Comparison of ENCODE assay signal across 8 cellular contexts in the genomic region with DNA sequence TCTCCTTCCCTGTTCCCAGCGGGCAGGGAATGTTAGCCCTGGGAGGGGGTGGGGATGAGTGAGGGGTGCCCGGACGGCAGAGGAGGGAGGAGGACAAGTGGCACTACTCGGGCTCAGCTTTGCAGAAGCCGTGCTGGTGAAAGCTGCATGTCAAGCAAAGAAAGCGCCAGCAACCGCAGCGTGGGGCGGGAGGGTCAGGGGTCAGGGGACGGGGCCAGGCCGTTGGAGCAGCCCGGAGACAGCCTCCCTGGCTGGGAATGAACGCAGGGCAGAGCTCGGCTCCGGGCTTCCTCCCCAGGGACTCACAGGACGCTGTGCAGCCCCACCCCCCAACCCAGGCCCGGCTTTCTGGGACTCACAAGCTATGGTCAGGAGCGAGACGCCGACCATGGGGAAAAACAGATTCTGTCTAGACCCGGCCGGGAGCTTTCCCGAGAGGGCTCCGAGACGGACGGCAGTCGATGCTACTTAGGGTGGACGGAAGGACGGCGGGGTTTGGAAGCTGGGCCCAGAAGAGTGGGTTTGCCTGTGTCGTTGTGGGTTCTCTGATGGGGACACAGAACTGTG.
DNase-seq lines count a peak whose midpoint lies in the region; ATAC-seq and TF ChIP-seq lines count a peak whose summit lies in the region.

No MANE protein-coding gene starts in this region.

- H3K79me2 ChIP-seq in HCT116 (ENCODE audit: insufficient read depth, low read length): no peaks in the 10 kb centered on the region

- RAD21 ChIA-PET in HCT116 (lab: Charles Lee; ENCODE audit: low non-redundant PET in 1 of 2, low total read pairs in 2 of 2, uncharacterized antibody in 2 of 2, unreplicated experiment in 2 of 2): no interaction called here

- CTCF ChIA-PET in HCT116 (lab: Charles Lee): interaction anchor here (1.0 kb wide), 1 partner anchor 111 kb away, joined by 4 read pairs; no protein-coding TSS in a partner anchor

- H3K27me3 ChIP-seq in HCT116 (ENCODE audit: insufficient read depth, low read length) (no peaks in the 10 kb centered on the region), brain microvascular endothelial cell (replicated peaks) (no peaks in the 10 kb centered on the region), layer of hippocampus (ENCODE audit: control insufficient read depth, insufficient read depth, low read length) (no peaks in the 10 kb centered on the region), skeletal muscle tissue (ENCODE audit: control insufficient read depth in 3 of 3, insufficient read depth in 3 of 3, low read length in 3 of 3) (no peaks in the 10 kb centered on the region)

- peak overlapping the region; percentile 66; the same call in 1 of the 2 replicates for H3K27ac ChIP-seq in HCT116 (ENCODE audit: low read depth, low read length)
- H3K27ac ChIP-seq in brain microvascular endothelial cell: no peak overlapping the region
- H3K27ac ChIP-seq in layer of hippocampus (ENCODE audit: low read depth, low read length): peak overlapping the region; percentile 42
- peak overlapping the region; percentile 73 for H3K27ac ChIP-seq in skeletal muscle tissue (ENCODE audit: low read depth, low read length)

- no peaks in the 10 kb centered on the region for H3K9me3 ChIP-seq in HCT116 (ENCODE audit: control insufficient read depth in 1 of 2, insufficient read depth in 1 of 2, low read depth in 1 of 2, low read length in 2 of 2)
- no peaks in the 10 kb centered on the region for H3K9me3 ChIP-seq in skeletal muscle tissue (ENCODE audit: control insufficient read depth in 3 of 3, low read length in 3 of 3)

- TF ChIP-seq RAD21 in HCT116 (IDR thresholded peaks at IDR 0.05; ENCODE audit: low read depth): no peak

- POLR2A ChIA-PET in HCT116 (lab: Charles Lee): interaction anchor here (0.9 to 1.1 kb wide), 2 partner anchors 12 to 173 kb away, joined by 3 read pairs; no protein-coding TSS in a partner anchor

- no TSS peak for BruUV-seq in HCT116 (replicated peaks; lab: Mats Ljungman, UMichigan)

- TF ChIP-seq CTCF in HCT116 (IDR thresholded peaks at IDR 0.05 in 2 of 3, conservative IDR thresholded peaks at IDR 0.05 in 1 of 3; ENCODE audit: borderline replicate concordance in 1 of 3, insufficient read depth in 1 of 3, low read depth in 2 of 3, low read length in 2 of 3): no peak
- no peak for TF ChIP-seq CTCF in brain microvascular endothelial cell (IDR thresholded peaks at IDR 0.05; ENCODE audit: low read depth, low read length, missing control alignments)

- DNase-seq in HCT116 (ENCODE audit: low read depth, low spot score): no peak
- DNase-seq in brain microvascular endothelial cell: no peak
- no peak for DNase-seq in putamen (ENCODE audit: low spot score)

- intact Hi-C loops in HCT116 (cut with micrococcal nuclease): no loop called here

- H3K9ac ChIP-seq in HCT116 (ENCODE audit: low read length): peak overlapping the region; percentile 71
- peak overlapping the region; percentile 73 to 87 (median 86) for H3K9ac ChIP-seq in skeletal muscle tissue (ENCODE audit: low read depth in 1 of 3, low read length in 3 of 3)

- no peak for TF ChIP-seq POLR2A in HCT116 (IDR thresholded peaks at IDR 0.05; ENCODE audit: borderline replicate concordance, extremely low read depth, insufficient read depth, insufficient read length)

- peak overlapping the region; percentile 93 for H2AFZ ChIP-seq in HCT116 (ENCODE audit: low read depth, low read length, poor library complexity, severe bottlenecking)

- in situ Hi-C loops in brain microvascular endothelial cell (cut with HindIII; ENCODE audit: low pct_ligation_motif_present, low sequenced_read_pairs): no loop called here

- ATAC-seq in HCT116 (peak; percentile 10; the same call in 1 of the 2 replicates), HG03175 (IDR thresholded peaks at IDR 0.05; ENCODE audit: unreplicated experiment) (no peak), HG03432 (IDR thresholded peaks at IDR 0.05; ENCODE audit: unreplicated experiment) (no peak), GM18517 (IDR thresholded peaks at IDR 0.05; ENCODE audit: unreplicated experiment) (no peak)

- no peaks in the 10 kb centered on the region for H3K36me3 ChIP-seq in HCT116 (ENCODE audit: control insufficient read depth in 1 of 2, insufficient read depth in 2 of 2, low read length in 2 of 2)
- no peaks in the 10 kb centered on the region for H3K36me3 ChIP-seq in brain microvascular endothelial cell (replicated peaks)
- H3K36me3 ChIP-seq in skeletal muscle tissue (ENCODE audit: control insufficient read depth in 3 of 3, insufficient read depth in 3 of 3, low read length in 3 of 3): peaks cover under 1 to 3% (median 2%) of the 10 kb centered on the region in 3 donors

- H3K9me2 ChIP-seq in HCT116 (ENCODE audit: insufficient read depth): no peaks in the 10 kb centered on the region

- H3K4me2 ChIP-seq in HCT116 (ENCODE audit: low read length): peak overlapping the region; percentile 96

- no peaks in the 10 kb centered on the region for H4K20me1 ChIP-seq in HCT116 (ENCODE audit: insufficient read depth)

- peaks cover 0 to 17% of the 10 kb centered on the region in 2 experiments; a peak in 1 of 4 replicates for H3K4me1 ChIP-seq in HCT116 (ENCODE audit: control insufficient read depth in 1 of 2, insufficient read depth in 2 of 2, low read length in 2 of 2)
- H3K4me1 ChIP-seq in skeletal muscle tissue (ENCODE audit: control insufficient read depth in 3 of 3, insufficient read depth in 3 of 3, low read length in 3 of 3): peaks cover 4 to 19% (median 14%) of the 10 kb centered on the region in 3 donors

- H3K4me3 ChIP-seq in HCT116 (replicated peaks in 1 of 2; ENCODE audit: low read depth in 1 of 2, low read length in 2 of 2): peak overlapping the region; percentile 51 to 76
- peak overlapping the region; percentile 47 for H3K4me3 ChIP-seq in brain microvascular endothelial cell (ENCODE audit: low read depth, low read length)
- H3K4me3 ChIP-seq in skeletal muscle tissue (ENCODE audit: low read length in 3 of 3): peak overlapping the region; percentile 72 to 79 (median 79)

TF ChIP-seq in HCT116, 20 proteins besides CTCF, POLR2A, EP300 and RAD21 (continues in another document):
- TF ChIP-seq SP1 (IDR thresholded peaks at IDR 0.05; ENCODE audit: low read depth) (no peak), CBX3 (IDR thresholded peaks at IDR 0.05; ENCODE audit: low read depth) (no peak), TCF7L2 (IDR thresholded peaks at IDR 0.05; ENCODE audit: borderline replicate concordance, extremely low read depth, insufficient read depth, insufficient read length) (no peak), YY1 (IDR thresholded peaks at IDR 0.05; ENCODE audit: extremely low read depth, insufficient replicate concordance, low read depth, low read length) (no peak), ZBTB33 (IDR thresholded peaks at IDR 0.05; ENCODE audit: extremely low read depth, insufficient replicate concordance, low read length) (no peak), CEBPB (IDR thresholded peaks at IDR 0.05; ENCODE audit: low read depth) (no peak), SIN3A (IDR thresholded peaks at IDR 0.05; ENCODE audit: low read depth) (no peak), ZNF274 (IDR thresholded peaks at IDR 0.05; ENCODE audit: low read depth, low read length) (no peak), ELF1 (IDR thresholded peaks at IDR 0.05; ENCODE audit: borderline replicate concordance, low read depth) (no peak)
- TF ChIP-seq, protein P1, sequence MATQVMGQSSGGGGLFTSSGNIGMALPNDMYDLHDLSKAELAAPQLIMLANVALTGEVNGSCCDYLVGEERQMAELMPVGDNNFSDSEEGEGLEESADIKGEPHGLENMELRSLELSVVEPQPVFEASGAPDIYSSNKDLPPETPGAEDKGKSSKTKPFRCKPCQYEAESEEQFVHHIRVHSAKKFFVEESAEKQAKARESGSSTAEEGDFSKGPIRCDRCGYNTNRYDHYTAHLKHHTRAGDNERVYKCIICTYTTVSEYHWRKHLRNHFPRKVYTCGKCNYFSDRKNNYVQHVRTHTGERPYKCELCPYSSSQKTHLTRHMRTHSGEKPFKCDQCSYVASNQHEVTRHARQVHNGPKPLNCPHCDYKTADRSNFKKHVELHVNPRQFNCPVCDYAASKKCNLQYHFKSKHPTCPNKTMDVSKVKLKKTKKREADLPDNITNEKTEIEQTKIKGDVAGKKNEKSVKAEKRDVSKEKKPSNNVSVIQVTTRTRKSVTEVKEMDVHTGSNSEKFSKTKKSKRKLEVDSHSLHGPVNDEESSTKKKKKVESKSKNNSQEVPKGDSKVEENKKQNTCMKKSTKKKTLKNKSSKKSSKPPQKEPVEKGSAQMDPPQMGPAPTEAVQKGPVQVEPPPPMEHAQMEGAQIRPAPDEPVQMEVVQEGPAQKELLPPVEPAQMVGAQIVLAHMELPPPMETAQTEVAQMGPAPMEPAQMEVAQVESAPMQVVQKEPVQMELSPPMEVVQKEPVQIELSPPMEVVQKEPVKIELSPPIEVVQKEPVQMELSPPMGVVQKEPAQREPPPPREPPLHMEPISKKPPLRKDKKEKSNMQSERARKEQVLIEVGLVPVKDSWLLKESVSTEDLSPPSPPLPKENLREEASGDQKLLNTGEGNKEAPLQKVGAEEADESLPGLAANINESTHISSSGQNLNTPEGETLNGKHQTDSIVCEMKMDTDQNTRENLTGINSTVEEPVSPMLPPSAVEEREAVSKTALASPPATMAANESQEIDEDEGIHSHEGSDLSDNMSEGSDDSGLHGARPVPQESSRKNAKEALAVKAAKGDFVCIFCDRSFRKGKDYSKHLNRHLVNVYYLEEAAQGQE (IDR thresholded peaks at IDR 0.05; ENCODE audit: low read depth): no peak
- TF ChIP-seq, protein P2, sequence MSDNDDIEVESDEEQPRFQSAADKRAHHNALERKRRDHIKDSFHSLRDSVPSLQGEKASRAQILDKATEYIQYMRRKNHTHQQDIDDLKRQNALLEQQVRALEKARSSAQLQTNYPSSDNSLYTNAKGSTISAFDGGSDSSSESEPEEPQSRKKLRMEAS (IDR thresholded peaks at IDR 0.05): no peak
- TF ChIP-seq, protein P3, sequence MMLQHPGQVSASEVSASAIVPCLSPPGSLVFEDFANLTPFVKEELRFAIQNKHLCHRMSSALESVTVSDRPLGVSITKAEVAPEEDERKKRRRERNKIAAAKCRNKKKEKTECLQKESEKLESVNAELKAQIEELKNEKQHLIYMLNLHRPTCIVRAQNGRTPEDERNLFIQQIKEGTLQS (IDR thresholded peaks at IDR 0.05): no peak
